9 cellular contexts compared by ENCODE assay signal in the genomic region with DNA sequence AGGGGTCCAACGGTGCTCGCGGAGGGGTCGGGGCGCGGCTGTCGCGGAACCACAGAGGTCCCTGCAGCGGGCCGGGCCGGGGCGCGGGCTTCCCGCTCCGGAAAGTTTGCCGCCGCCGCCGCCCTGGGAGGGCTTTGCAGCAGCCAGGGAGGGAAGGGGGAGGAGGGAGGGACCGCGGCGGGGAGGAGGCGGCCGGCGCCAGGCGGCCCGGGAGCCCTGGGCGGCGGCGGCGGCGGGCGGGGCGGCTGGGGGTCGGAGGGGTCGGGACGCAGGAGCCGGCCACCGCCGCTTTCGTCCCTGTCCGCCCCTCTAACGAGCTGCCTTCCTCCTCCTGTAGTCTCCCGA.
A peak's percentile ranks its signal among the peaks of the same experiment; 100 is the strongest.
DNase-seq lines count a peak whose midpoint lies in the region; ATAC-seq and TF ChIP-seq lines count a peak whose summit lies in the region.
"Had no signal": no experiment of that assay in that cellular context is flagged by ENCODE, and none has a peak within 500 bp of the region (broad histone marks: within the 10 kb centered on the region; RNA-seq: fewer than 3 reads in every experiment).

No MANE protein-coding gene starts in this region.

- no peaks in the 10 kb centered on the region for H3K9me3 Mint-ChIP-seq in stimulated activated effector memory CD8-positive, alpha-beta T cell treated with anti-CD3 and anti-CD28 coated beads, Interleukin-12 subunit alpha, Interleukin-12 subunit beta, amount 100 ng/mL, for 72 hours
- H3K9me3 Mint-ChIP-seq: neural crest cell had no signal

- H3K9me3 ChIP-seq in iPS-18c (ENCODE audit: control insufficient read depth, insufficient read depth, low read length), result no peaks in the 10 kb centered on the region

- H3K36me3 Mint-ChIP-seq in stimulated activated effector memory CD8-positive, alpha-beta T cell treated with anti-CD3 and anti-CD28 coated beads, Interleukin-12 subunit alpha, Interleukin-12 subunit beta, amount 100 ng/mL, for 72 hours, result no peaks in the 10 kb centered on the region

- H3K4me3 Mint-ChIP-seq in stimulated activated effector memory CD8-positive, alpha-beta T cell treated with anti-CD3 and anti-CD28 coated beads, Interleukin-12 subunit alpha, Interleukin-12 subunit beta, amount 100 ng/mL, for 72 hours, result no peak overlapping the region

- TF ChIP-seq CTCF in GM13977 (IDR thresholded peaks at IDR 0.05; ENCODE audit: extremely low read depth, insufficient read depth, missing control alignments), result no peak

- H3K4me1 Mint-ChIP-seq in stimulated activated effector memory CD8-positive, alpha-beta T cell treated with anti-CD3 and anti-CD28 coated beads, Interleukin-12 subunit alpha, Interleukin-12 subunit beta, amount 100 ng/mL, for 72 hours, result no peaks in the 10 kb centered on the region
- H3K4me1 Mint-ChIP-seq: neural crest cell had no signal

- ATAC-seq in stimulated activated effector memory CD8-positive, alpha-beta T cell treated with anti-CD3 and anti-CD28 coated beads, Interleukin-12 subunit alpha, Interleukin-12 subunit beta, amount 100 ng/mL, for 72 hours, result peak; percentile 43
- no peak for ATAC-seq in GM21423 (IDR thresholded peaks at IDR 0.05; ENCODE audit: unreplicated experiment)

- no peak overlapping the region for H3K27ac Mint-ChIP-seq in stimulated activated effector memory CD8-positive, alpha-beta T cell treated with anti-CD3 and anti-CD28 coated beads, Interleukin-12 subunit alpha, Interleukin-12 subunit beta, amount 100 ng/mL, for 72 hours

- DNase-seq in GM13977 (ENCODE audit: low spot score), result peak; percentile 80
- DNase-seq in KBM-7, result peak; percentile 20
- peak; percentile 44 for DNase-seq in activated naive CD4-positive, alpha-beta T cell treated with Interleukin-2 at 50 U/mL for 16 hours
- DNase-seq in stimulated activated effector memory CD8-positive, alpha-beta T cell treated with anti-CD3 and anti-CD28 coated beads, Interleukin-12 subunit alpha, Interleukin-12 subunit beta, amount 100 ng/mL, for 72 hours (ENCODE audit: low spot score in 2 of 2), result peak in 1 of 2 donors; percentile 11
- no peak for DNase-seq in SW480 (ENCODE audit: low spot score)
- no peak for DNase-seq in NCI-H146 (lab: John Stamatoyannopoulos, UW)

- in situ Hi-C loops in GM13977 (cut with MboI; ENCODE audit: low pct_unique_long_range_greater_than_20kb, low sequenced_read_pairs, unreplicated experiment) (no loop called here), KBM-7 (cut with MboI; ENCODE audit: low pct_unique_long_range_greater_than_20kb, low sequenced_read_pairs) (no loop called here)

- H3K4me3 ChIP-seq in iPS-18c (ENCODE audit: insufficient read depth, low read depth, low read length), result peak overlapping the region; percentile 83

Comparison
In these comparisons a context has a peak if more than half of its experiments do, and no peak if none do; other contexts are left out.
1. DNase-seq: peak in GM13977 (single experiment), KBM-7 (single experiment) and activated naive CD4-positive, alpha-beta T cell treated with Interleukin-2 at 50 U/mL for 16 hours (single experiment); none in SW480 (single experiment) and NCI-H146 (single experiment).